Comparison of ENCODE assay signal across 8 cellular contexts in the genomic region with DNA sequence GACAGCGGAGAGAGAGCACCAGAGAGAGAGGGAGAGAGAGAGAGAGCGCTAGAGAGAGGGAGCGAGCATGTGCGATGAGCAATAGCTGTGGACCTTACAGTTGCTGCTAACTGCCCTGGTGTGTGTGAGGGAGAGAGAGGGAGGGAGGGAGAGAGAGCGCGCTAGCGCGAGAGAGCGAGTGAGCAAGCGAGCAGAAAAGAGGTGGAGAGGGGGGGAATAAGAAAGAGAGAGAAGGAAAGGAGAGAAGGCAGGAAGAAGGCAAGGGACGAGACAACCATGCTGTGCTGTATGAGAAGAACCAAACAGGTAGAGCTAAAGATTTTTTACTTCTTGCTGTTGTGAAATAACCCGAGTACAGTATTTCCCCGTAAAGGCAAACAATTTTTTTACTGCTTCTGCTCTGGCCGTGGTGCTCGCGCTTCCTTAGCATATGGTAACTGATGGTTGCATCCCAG. TPM values are rescaled to one million over a fixed set of nuclear protein-coding genes. Genes with fewer than 3 reads are reported as not detected.
DNase-seq lines count a peak whose midpoint lies in the region; ATAC-seq and TF ChIP-seq lines count a peak whose summit lies in the region.

A gene with protein sequence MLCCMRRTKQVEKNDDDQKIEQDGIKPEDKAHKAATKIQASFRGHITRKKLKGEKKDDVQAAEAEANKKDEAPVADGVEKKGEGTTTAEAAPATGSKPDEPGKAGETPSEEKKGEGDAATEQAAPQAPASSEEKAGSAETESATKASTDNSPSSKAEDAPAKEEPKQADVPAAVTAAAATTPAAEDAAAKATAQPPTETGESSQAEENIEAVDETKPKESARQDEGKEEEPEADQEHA (plus strand): TSS at position 97 of the 455 bp plus-strand sequence. CDS start 180 bp downstream, at position 277.

- peak within 1 kb of the TSS; percentile 1 for H3K4me3 Mint-ChIP-seq in activated CD4-positive, alpha-beta memory T cell treated with anti-CD3 and anti-CD28 coated beads for 36 hours
- no peak within 1 kb of the TSS for H3K4me3 Mint-ChIP-seq in activated CD4-positive, alpha-beta memory T cell treated with anti-CD3 and anti-CD28 coated beads, Interleukin-2, amount 10 ng/mL, durations not matched to agents 7 days and 5 days
- H3K4me3 Mint-ChIP-seq in naive thymus-derived CD8-positive, alpha-beta T cell: peak within 1 kb of the TSS in 8 of 10 donors; percentile 3 to 47 (median 10)

- peak within 1 kb of the TSS; percentile 63 for H3K4me3 ChIP-seq in fibroblast of the aortic adventitia (ENCODE audit: low read depth, low read length)

- H3K4me1 Mint-ChIP-seq in activated CD4-positive, alpha-beta memory T cell treated with anti-CD3 and anti-CD28 coated beads for 36 hours (ENCODE audit: low read depth): peaks cover 9% of the 10 kb centered on the region
- H3K4me1 Mint-ChIP-seq in activated CD4-positive, alpha-beta memory T cell treated with anti-CD3 and anti-CD28 coated beads, Interleukin-2, amount 10 ng/mL, durations not matched to agents 7 days and 5 days: peaks cover 7% of the 10 kb centered on the region
- H3K4me1 Mint-ChIP-seq in naive thymus-derived CD8-positive, alpha-beta T cell: peaks cover 4 to 19% (median 13%) of the 10 kb centered on the region in 4 donors

- POLR2A ChIA-PET in activated CD4-positive, alpha-beta memory T cell treated with anti-CD3 and anti-CD28 coated beads for 36 hours (lab: Charles Lee): no interaction called here
- POLR2A ChIA-PET in activated CD4-positive, alpha-beta memory T cell treated with anti-CD3 and anti-CD28 coated beads, Interleukin-2, amount 10 ng/mL, durations not matched to agents 7 days and 5 days (lab: Charles Lee): no interaction called here
- POLR2A ChIA-PET in naive thymus-derived CD8-positive, alpha-beta T cell (lab: Charles Lee): no interaction called here

- H3K9me3 Mint-ChIP-seq in activated CD4-positive, alpha-beta memory T cell treated with anti-CD3 and anti-CD28 coated beads for 36 hours: no peaks in the 10 kb centered on the region
- no peaks in the 10 kb centered on the region for H3K9me3 Mint-ChIP-seq in activated CD4-positive, alpha-beta memory T cell treated with anti-CD3 and anti-CD28 coated beads, Interleukin-2, amount 10 ng/mL, durations not matched to agents 7 days and 5 days
- H3K9me3 Mint-ChIP-seq in naive thymus-derived CD8-positive, alpha-beta T cell: no peaks in the 10 kb centered on the region

- CTCF ChIA-PET in activated CD4-positive, alpha-beta memory T cell treated with anti-CD3 and anti-CD28 coated beads for 36 hours (lab: Charles Lee): no interaction called here
- CTCF ChIA-PET in activated CD4-positive, alpha-beta memory T cell treated with anti-CD3 and anti-CD28 coated beads, Interleukin-2, amount 10 ng/mL, durations not matched to agents 7 days and 5 days (lab: Charles Lee): no interaction called here

- DNase-seq in activated CD4-positive, alpha-beta memory T cell treated with anti-CD3 and anti-CD28 coated beads for 36 hours: peak; percentile 18
- no peak for DNase-seq in activated CD4-positive, alpha-beta memory T cell treated with anti-CD3 and anti-CD28 coated beads, Interleukin-2, amount 10 ng/mL, durations not matched to agents 7 days and 5 days
- DNase-seq in SHP77 (lab: John Stamatoyannopoulos, UW) (peak; percentile 49 to 71), fibroblast of the aortic adventitia (ENCODE audit: low read depth) (peak; percentile 87)
- peak in 1 of 10 donors; percentile 2 for DNase-seq in naive thymus-derived CD8-positive, alpha-beta T cell
- no peak for DNase-seq in stimulated activated CD4-positive, alpha-beta T cell treated with anti-CD3 and anti-CD28 coated beads, Interleukin-12 subunit alpha, Interleukin-12 subunit beta, amount 100 ng/mL, for 4 hours

- H3K27me3 Mint-ChIP-seq in activated CD4-positive, alpha-beta memory T cell treated with anti-CD3 and anti-CD28 coated beads for 36 hours: peaks cover 41% of the 10 kb centered on the region
- peaks cover 28% of the 10 kb centered on the region for H3K27me3 Mint-ChIP-seq in activated CD4-positive, alpha-beta memory T cell treated with anti-CD3 and anti-CD28 coated beads, Interleukin-2, amount 10 ng/mL, durations not matched to agents 7 days and 5 days
- peaks cover 12 to 46% (median 28%) of the 10 kb centered on the region in 5 donors for H3K27me3 Mint-ChIP-seq in naive thymus-derived CD8-positive, alpha-beta T cell

- intact Hi-C loops in activated CD4-positive, alpha-beta memory T cell treated with anti-CD3 and anti-CD28 coated beads for 36 hours (cut with micrococcal nuclease): no loop called here

- no peak within 1 kb of the TSS for H3K27ac Mint-ChIP-seq in activated CD4-positive, alpha-beta memory T cell treated with anti-CD3 and anti-CD28 coated beads for 36 hours
- no peak within 1 kb of the TSS for H3K27ac Mint-ChIP-seq in activated CD4-positive, alpha-beta memory T cell treated with anti-CD3 and anti-CD28 coated beads, Interleukin-2, amount 10 ng/mL, durations not matched to agents 7 days and 5 days
- H3K27ac Mint-ChIP-seq in naive thymus-derived CD8-positive, alpha-beta T cell: no peak within 1 kb of the TSS

- no peak for TF ChIP-seq CTCF in fibroblast of the aortic adventitia (IDR thresholded peaks at IDR 0.05; ENCODE audit: insufficient read depth, low read length)

- no peak for ATAC-seq in naive thymus-derived CD8-positive, alpha-beta T cell
- ATAC-seq in HG02885 (IDR thresholded peaks at IDR 0.05; ENCODE audit: poor library complexity, unreplicated experiment) (no peak), HG02852 (IDR thresholded peaks at IDR 0.05; ENCODE audit: unreplicated experiment) (no peak)

- no peaks in the 10 kb centered on the region for H3K36me3 Mint-ChIP-seq in activated CD4-positive, alpha-beta memory T cell treated with anti-CD3 and anti-CD28 coated beads for 36 hours
- no peaks in the 10 kb centered on the region for H3K36me3 Mint-ChIP-seq in activated CD4-positive, alpha-beta memory T cell treated with anti-CD3 and anti-CD28 coated beads, Interleukin-2, amount 10 ng/mL, durations not matched to agents 7 days and 5 days (ENCODE audit: low read depth)
- no peaks in the 10 kb centered on the region for H3K36me3 Mint-ChIP-seq in naive thymus-derived CD8-positive, alpha-beta T cell

RNA-seq across cellular contexts. Expression of the gene that starts here (rescaled TPM):
- not detected for total RNA-seq in activated CD4-positive, alpha-beta memory T cell treated with anti-CD3 and anti-CD28 coated beads for 36 hours
- total RNA-seq in activated CD4-positive, alpha-beta memory T cell treated with anti-CD3 and anti-CD28 coated beads, Interleukin-2, amount 10 ng/mL, durations not matched to agents 7 days and 5 days: not detected
- 3.4 and 16.4 TPM in 2 replicates for total RNA-seq in fibroblast of the aortic adventitia (ENCODE audit: low replicate concordance)
- not detected for total RNA-seq in naive thymus-derived CD8-positive, alpha-beta T cell
- polyA plus RNA-seq in naive thymus-derived CD8-positive, alpha-beta T cell: not detected

Comparison
In these comparisons a context has a peak if more than half of its experiments do, and no peak if none do; other contexts are left out.
1. Peak in DNase-seq in activated CD4-positive, alpha-beta memory T cell treated with anti-CD3 and anti-CD28 coated beads for 36 hours; RNA of the gene not detected or under 1 TPM.
2. DNase-seq: peak in SHP77 (2 of 2) and fibroblast of the aortic adventitia (single experiment); none in activated CD4-positive, alpha-beta memory T cell treated with anti-CD3 and anti-CD28 coated beads, Interleukin-2, amount 10 ng/mL, durations not matched to agents 7 days and 5 days (single experiment) and stimulated activated CD4-positive, alpha-beta T cell treated with anti-CD3 and anti-CD28 coated beads, Interleukin-12 subunit alpha, Interleukin-12 subunit beta, amount 100 ng/mL, for 4 hours (single experiment).